8 cellular contexts compared by ENCODE assay signal in genomic region chr11:13105237-13105844, GRCh38.
DNase-seq lines count a peak whose midpoint lies in the region; ATAC-seq and TF ChIP-seq lines count a peak whose summit lies in the region.

No MANE protein-coding gene starts in this region.

- ATAC-seq in GM18907 (IDR thresholded peaks at IDR 0.05; ENCODE audit: unreplicated experiment) = peak; percentile 79
- ATAC-seq in HG03135 (IDR thresholded peaks at IDR 0.05; ENCODE audit: unreplicated experiment) = peak; percentile 86
- ATAC-seq in PC-3 = no peak
- ATAC-seq in GM21717 (IDR thresholded peaks at IDR 0.05; ENCODE audit: unreplicated experiment) = no peak
- ATAC-seq in activated CD4-positive, alpha-beta T cell treated with anti-CD3 and anti-CD28 coated beads for 36 hours = no peak
- no peak for ATAC-seq in CD8-positive, alpha-beta T cell

- peaks cover 14% of the 10 kb centered on the region for H3K4me1 ChIP-seq in PC-3 (ENCODE audit: insufficient read depth, low read length)
- H3K4me1 ChIP-seq in CD8-positive, alpha-beta T cell (ENCODE audit: insufficient read depth, low read length) = no peaks in the 10 kb centered on the region

- no peak for TF ChIP-seq CTCF in PC-3 (conservative IDR thresholded peaks at IDR 0.05; ENCODE audit: low read depth, low read length)
- TF ChIP-seq CTCF in CD8-positive, alpha-beta T cell (IDR thresholded peaks at IDR 0.05) = no peak

- H3K27ac Mint-ChIP-seq in activated CD4-positive, alpha-beta T cell treated with anti-CD3 and anti-CD28 coated beads for 36 hours = no peak overlapping the region
- H3K27ac Mint-ChIP-seq in CD8-positive, alpha-beta T cell = no peak overlapping the region

- no peaks in the 10 kb centered on the region for H3K79me2 ChIP-seq in PC-3 (ENCODE audit: low read length)

- no peak overlapping the region for H3K9ac ChIP-seq in PC-3 (ENCODE audit: low read length)

- H3K27me3 ChIP-seq in PC-3 (ENCODE audit: low read length) = no peaks in the 10 kb centered on the region
- H3K27me3 ChIP-seq in CD8-positive, alpha-beta T cell (ENCODE audit: insufficient read depth, low read length) = no peaks in the 10 kb centered on the region

- H3K4me3 ChIP-seq in PC-3 (ENCODE audit: low read length) = no peak overlapping the region
- no peak overlapping the region for H3K4me3 ChIP-seq in CD8-positive, alpha-beta T cell (ENCODE audit: low read depth, low read length)

- H2AFZ ChIP-seq in PC-3 (ENCODE audit: low read length) = no peak overlapping the region

- no peaks in the 10 kb centered on the region for H3K36me3 Mint-ChIP-seq in activated CD4-positive, alpha-beta T cell treated with anti-CD3 and anti-CD28 coated beads for 36 hours (ENCODE audit: low read depth)
- no peaks in the 10 kb centered on the region for H3K36me3 Mint-ChIP-seq in CD8-positive, alpha-beta T cell

- intact Hi-C loops in PC-3 (cut with micrococcal nuclease) = no loop called here
- intact Hi-C loops in activated CD4-positive, alpha-beta T cell treated with anti-CD3 and anti-CD28 coated beads for 36 hours (cut with DNase I, micrococcal nuclease) = no loop called here
- intact Hi-C loops in CD8-positive, alpha-beta T cell (cut with DNase I, micrococcal nuclease) = no loop called here

- no peaks in the 10 kb centered on the region for H3K36me3 ChIP-seq in PC-3 (ENCODE audit: low read depth, low read length)
- no peaks in the 10 kb centered on the region for H3K36me3 ChIP-seq in CD8-positive, alpha-beta T cell (ENCODE audit: insufficient read depth, low read length)

- no peaks in the 10 kb centered on the region for H3K4me1 Mint-ChIP-seq in activated CD4-positive, alpha-beta T cell treated with anti-CD3 and anti-CD28 coated beads for 36 hours
- H3K4me1 Mint-ChIP-seq in CD8-positive, alpha-beta T cell (ENCODE audit: low read depth) = no peaks in the 10 kb centered on the region

- H3F3A ChIP-seq in PC-3 (ENCODE audit: low read length, unreplicated experiment) = no peaks in the 10 kb centered on the region

- CTCF ChIA-PET in PC-3 (lab: Charles Lee) = interaction anchor here (0.6 kb wide), 1 partner anchor 113 kb away, joined by 3 read pairs; no protein-coding TSS in a partner anchor
- CTCF ChIA-PET in activated CD4-positive, alpha-beta T cell treated with anti-CD3 and anti-CD28 coated beads for 36 hours (lab: Charles Lee) = interaction anchor here (0.7 kb wide), 1 partner anchor 191 kb away, joined by 3 read pairs; no protein-coding TSS in a partner anchor
- CTCF ChIA-PET in CD8-positive, alpha-beta T cell (lab: Charles Lee) = no interaction called here

- H4K20me1 ChIP-seq in PC-3 (ENCODE audit: low read length) = no peaks in the 10 kb centered on the region

- no peaks in the 10 kb centered on the region for H3K9me3 Mint-ChIP-seq in activated CD4-positive, alpha-beta T cell treated with anti-CD3 and anti-CD28 coated beads for 36 hours (ENCODE audit: low read depth)
- no peaks in the 10 kb centered on the region for H3K9me3 Mint-ChIP-seq in CD8-positive, alpha-beta T cell

- H3K4me3 Mint-ChIP-seq in activated CD4-positive, alpha-beta T cell treated with anti-CD3 and anti-CD28 coated beads for 36 hours = no peak overlapping the region
- no peak overlapping the region for H3K4me3 Mint-ChIP-seq in CD8-positive, alpha-beta T cell

- H3K9me2 ChIP-seq in PC-3 (replicated peaks; ENCODE audit: low read length) = no peaks in the 10 kb centered on the region

- no peak overlapping the region for H3K27ac ChIP-seq in PC-3 (ENCODE audit: low read length)
- H3K27ac ChIP-seq in CD8-positive, alpha-beta T cell (ENCODE audit: low read depth, low read length) = no peak overlapping the region

- POLR2A ChIA-PET in PC-3 (lab: Charles Lee; ENCODE audit: unreplicated experiment) = no interaction called here
- POLR2A ChIA-PET in activated CD4-positive, alpha-beta T cell treated with anti-CD3 and anti-CD28 coated beads for 36 hours (lab: Charles Lee) = no interaction called here
- POLR2A ChIA-PET in CD8-positive, alpha-beta T cell (lab: Charles Lee) = no interaction called here

- no peaks in the 10 kb centered on the region for H3K9me3 ChIP-seq in PC-3 (ENCODE audit: low read length)
- no peaks in the 10 kb centered on the region for H3K9me3 ChIP-seq in CD8-positive, alpha-beta T cell (ENCODE audit: low read length)

- DNase-seq in NCI-H226 (peak; percentile 43), left kidney (ENCODE audit: low read depth, low spot score) (peak; percentile 23), PC-3 (no peak)
- DNase-seq in activated CD4-positive, alpha-beta T cell treated with anti-CD3 and anti-CD28 coated beads for 36 hours = no peak
- DNase-seq in CD8-positive, alpha-beta T cell = no peak

- H3K27me3 Mint-ChIP-seq in activated CD4-positive, alpha-beta T cell treated with anti-CD3 and anti-CD28 coated beads for 36 hours = peaks cover 21% of the 10 kb centered on the region
- peaks cover 14% of the 10 kb centered on the region for H3K27me3 Mint-ChIP-seq in CD8-positive, alpha-beta T cell (ENCODE audit: low read depth)

- BruUV-seq in PC-3 (replicated peaks; lab: Mats Ljungman, UMichigan) = no TSS peak

- no peak overlapping the region for H3K4me2 ChIP-seq in PC-3 (ENCODE audit: low read length)

Comparison
In these comparisons a context has a peak if more than half of its experiments do, and no peak if none do; other contexts are left out.
1. ATAC-seq: peak in GM18907 (single experiment) and HG03135 (single experiment); none in PC-3 (single experiment), GM21717 (single experiment), activated CD4-positive, alpha-beta T cell treated with anti-CD3 and anti-CD28 coated beads for 36 hours (single experiment) and CD8-positive, alpha-beta T cell (single experiment).
2. DNase-seq: peak in NCI-H226 (single experiment) and left kidney (single experiment); none in PC-3 (single experiment), activated CD4-positive, alpha-beta T cell treated with anti-CD3 and anti-CD28 coated beads for 36 hours (single experiment) and CD8-positive, alpha-beta T cell (0 of 7).